16 cellular contexts compared by ENCODE assay signal in genomic region chr9:3191715-3192114, GRCh38.
DNase-seq lines count a peak whose midpoint lies in the region; ATAC-seq and TF ChIP-seq lines count a peak whose summit lies in the region.
"Had no signal": no experiment of that assay in that cellular context is flagged by ENCODE, and none has a peak within 500 bp of the region (broad histone marks: within the 10 kb centered on the region; RNA-seq: fewer than 3 reads in every experiment).

No MANE protein-coding gene starts in this region.

- in situ Hi-C loops in HAP-1 (cut with MboI; ENCODE audit: low sequenced_read_pairs), result no loop called here

- no peaks in the 10 kb centered on the region for H3K9me3 Mint-ChIP-seq in GM23338
- H3K9me3 Mint-ChIP-seq: HFFc6 had no signal

- H3K36me3 Mint-ChIP-seq in GM23338 (ENCODE audit: low read depth), result no peaks in the 10 kb centered on the region

- H4K20me1 ChIP-seq in GM23338 (replicated peaks; ENCODE audit: insufficient read depth), result no peaks in the 10 kb centered on the region

- H3K4me1 ChIP-seq in GM23338 (ENCODE audit: insufficient read depth), result no peaks in the 10 kb centered on the region
- no peaks in the 10 kb centered on the region for H3K4me1 ChIP-seq in HAP-1
- no peaks in the 10 kb centered on the region for H3K4me1 ChIP-seq in lower lobe of right lung
- H3K4me1 ChIP-seq: SJSA1 had no signal

- no peak overlapping the region for H3K4me2 ChIP-seq in GM23338

- peaks cover 14% of the 10 kb centered on the region; the same call in 2 of the 3 replicates for H3K4me1 Mint-ChIP-seq in GM23338

- DNase-seq in GM23338 (ENCODE audit: low spot score) (no peak), NCI-H1417 (lab: John Stamatoyannopoulos, UW) (peak; percentile 74 to 95 (median 92)), NCI-H2227 treated with DMSO at 0.1 percent for 48 hours (lab: John Stamatoyannopoulos, UW) (peak; percentile 92), caudate nucleus (lab: John Stamatoyannopoulos, UW) (peak in 13 of 61 donors; percentile 1 to 52 (median 18)), HAP-1 (ENCODE audit: low spot score in 2 of 2) (no peak), lower lobe of right lung (no peak)
- DNase-seq: AML-193, DMS53, GOT3, HFFc6, NCI-H1930, NCI-H510A, PC-3, T1000 had no signal

- H3K9me2 ChIP-seq in GM23338 (ENCODE audit: insufficient read depth), result no peaks in the 10 kb centered on the region

- 0 out of 2 replicates have a peak overlapping the region, but pooled peaks have one; percentile 8 for H2AFZ ChIP-seq in GM23338

- no peaks in the 10 kb centered on the region for H3F3A ChIP-seq in GM23338 (replicated peaks; ENCODE audit: low read depth)

- H3K36me3 ChIP-seq in GM23338 (ENCODE audit: insufficient read depth) (no peaks in the 10 kb centered on the region), HAP-1 (replicated peaks) (no peaks in the 10 kb centered on the region), lower lobe of right lung (no peaks in the 10 kb centered on the region)
- H3K36me3 ChIP-seq: SJSA1 had no signal

- no peak overlapping the region for H3K4me3 ChIP-seq in GM23338
- no peak overlapping the region for H3K4me3 ChIP-seq in HAP-1
- no peak overlapping the region for H3K4me3 ChIP-seq in lower lobe of right lung
- H3K4me3 ChIP-seq: SJSA1 had no signal

- peaks cover 1% of the 10 kb centered on the region for H3K27me3 Mint-ChIP-seq in GM23338 (ENCODE audit: insufficient read depth, low read depth, poor library complexity)

- H3K4me3 Mint-ChIP-seq in GM23338, result no peak overlapping the region
- H3K4me3 Mint-ChIP-seq: HFFc6 had no signal

- H3K27me3 ChIP-seq in GM23338 (ENCODE audit: insufficient read depth), result no peaks in the 10 kb centered on the region
- peaks cover 21% of the 10 kb centered on the region; the same call in 1 of the 2 replicates for H3K27me3 ChIP-seq in HAP-1 (ENCODE audit: low read depth)
- H3K27me3 ChIP-seq in lower lobe of right lung (ENCODE audit: low read depth), result no peaks in the 10 kb centered on the region
- H3K27me3 ChIP-seq: SJSA1 had no signal

- H3K27ac Mint-ChIP-seq in GM23338, result no peak overlapping the region
- H3K27ac Mint-ChIP-seq: HFFc6 had no signal

- H3K9me3 ChIP-seq in HAP-1 (no peaks in the 10 kb centered on the region), lower lobe of right lung (no peaks in the 10 kb centered on the region)
- H3K9me3 ChIP-seq: SJSA1 had no signal

- intact Hi-C loops in lower lobe of right lung (cut with DNase I), result no loop called here

- H3K27ac ChIP-seq in GM23338 (ENCODE audit: low read depth) (no peak overlapping the region), caudate nucleus (ENCODE audit: low read depth, low read length) (peak overlapping the region; percentile 52), lower lobe of right lung (no peak overlapping the region)
- H3K27ac ChIP-seq: SJSA1 had no signal

- ATAC-seq in GM23338, result peak; percentile 40; the same call in 1 of the 3 replicates
- no peak for ATAC-seq in lower lobe of right lung
- ATAC-seq in HG02623 (IDR thresholded peaks at IDR 0.05; ENCODE audit: unreplicated experiment), result no peak
- ATAC-seq: PC-3 had no signal

- H3K79me2 ChIP-seq in GM23338 (replicated peaks; ENCODE audit: insufficient read depth), result no peaks in the 10 kb centered on the region

- no peak for TF ChIP-seq CTCF in GM23338 (conservative IDR thresholded peaks at IDR 0.05; ENCODE audit: low read depth in 2 of 2)
- no peak for TF ChIP-seq CTCF in lower lobe of right lung (IDR thresholded peaks at IDR 0.05)

TF ChIP-seq in GM23338, 12 proteins besides CTCF, POLR2A, EP300 and RAD21 (continues in another document):
- TF ChIP-seq JUNB (IDR thresholded peaks at IDR 0.05; ENCODE audit: unreplicated experiment), result no peak
- TF ChIP-seq EZH2 (IDR thresholded peaks at IDR 0.05; ENCODE audit: low read depth, unreplicated experiment), result no peak
- no peak for TF ChIP-seq ZNF114 (CRISPR knock-in tag; IDR thresholded peaks at IDR 0.05)
- no peak for TF ChIP-seq POLR2AphosphoS5 (IDR thresholded peaks at IDR 0.05; ENCODE audit: low read depth)
- TF ChIP-seq ZNF462 (CRISPR knock-in tag; IDR thresholded peaks at IDR 0.05), result no peak
- TF ChIP-seq STAT1 (IDR thresholded peaks at IDR 0.05; ENCODE audit: unreplicated experiment), result no peak
- TF ChIP-seq EZH2phosphoT487 (IDR thresholded peaks at IDR 0.05; ENCODE audit: unreplicated experiment), result no peak
- TF ChIP-seq NANOG (IDR thresholded peaks at IDR 0.05; ENCODE audit: borderline replicate concordance), result no peak
- no peak for TF ChIP-seq REST (IDR thresholded peaks at IDR 0.05; ENCODE audit: unreplicated experiment)
- no peak for TF ChIP-seq CREB1 (CRISPR knock-in tag; IDR thresholded peaks at IDR 0.05; ENCODE audit: low read depth)

Comparison
In these comparisons a context has a peak if more than half of its experiments do, and no peak if none do; other contexts are left out.
1. DNase-seq: peak in NCI-H1417 (3 of 3) and NCI-H2227 treated with DMSO at 0.1 percent for 48 hours (single experiment); none in GM23338 (single experiment), HAP-1 (0 of 2) and lower lobe of right lung (single experiment).